14 cellular contexts compared by ENCODE assay signal in the genomic region with DNA sequence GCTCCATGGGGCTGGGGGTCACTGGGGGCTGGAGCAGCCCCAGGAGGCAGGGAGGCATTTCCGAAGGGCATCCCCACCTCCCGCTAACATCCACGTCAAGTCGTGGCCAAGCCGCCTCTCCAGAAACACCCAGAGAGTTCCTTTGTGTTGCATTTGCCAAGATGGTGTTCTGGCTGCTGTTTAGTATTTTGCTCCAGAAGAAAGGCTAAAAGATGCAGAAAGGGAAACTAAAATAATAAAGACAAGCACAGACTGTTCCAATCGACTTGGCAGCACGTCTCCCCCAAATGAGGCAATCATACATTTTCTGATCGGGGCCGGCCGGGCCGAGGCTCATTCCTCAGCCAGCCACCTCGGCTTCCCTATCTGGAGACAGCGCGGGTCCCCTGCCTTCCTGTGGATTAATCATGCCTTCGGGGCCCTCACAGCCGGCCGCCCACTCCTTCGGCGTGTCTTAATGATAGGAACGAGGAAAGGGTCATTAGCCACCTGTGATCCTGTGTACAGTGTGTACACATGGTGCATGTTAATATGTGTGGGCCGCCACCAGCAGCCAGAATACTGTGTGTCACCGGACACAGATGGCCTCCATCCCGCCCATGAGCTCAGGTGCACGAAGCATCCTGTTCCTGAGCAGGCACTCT.
DNase-seq lines count a peak whose midpoint lies in the region; ATAC-seq and TF ChIP-seq lines count a peak whose summit lies in the region.
"Had no signal": no experiment of that assay in that cellular context is flagged by ENCODE, and none has a peak within 500 bp of the region (broad histone marks: within the 10 kb centered on the region; RNA-seq: fewer than 3 reads in every experiment).

No MANE protein-coding gene starts in this region.

- peaks cover 0 to 21% of the 10 kb centered on the region in 2 donors for H3K4me1 ChIP-seq in esophagus (ENCODE audit: control insufficient read depth in 2 of 2, insufficient read depth in 2 of 2, low read length in 1 of 2)
- peaks cover 2 to 43% (median 41%) of the 10 kb centered on the region in 5 donors for H3K4me1 ChIP-seq in subcutaneous abdominal adipose tissue (ENCODE audit: control insufficient read depth in 5 of 5, insufficient read depth in 5 of 5, low read length in 5 of 5)
- no peaks in the 10 kb centered on the region for H3K4me1 ChIP-seq in colonic mucosa

- H3K36me3 ChIP-seq in esophagus (ENCODE audit: control insufficient read depth in 2 of 2, insufficient read depth in 2 of 2, low read length in 1 of 2) (no peaks in the 10 kb centered on the region), subcutaneous abdominal adipose tissue (ENCODE audit: control insufficient read depth in 5 of 5, insufficient read depth in 5 of 5, low read length in 5 of 5) (no peaks in the 10 kb centered on the region), colonic mucosa (no peaks in the 10 kb centered on the region)
- H3K36me3 ChIP-seq: BLaER1 had no signal

- DNase-seq in NCI-H524 (lab: John Stamatoyannopoulos, UW) (peak; percentile 76 to 88), left kidney (ENCODE audit: low read depth, low spot score) (peak; percentile 49), NCI-H2107 (lab: John Stamatoyannopoulos, UW) (no peak), colonic mucosa (no peak), NOMO-1 treated with dmso at 0.1 percent for 144 hours (lab: John Stamatoyannopoulos, UW; ENCODE audit: unreplicated experiment) (no peak), left colon (no peak)
- DNase-seq: activated B cell treated with CpG ODN at 0.5 μM for 24 hours, DND-41, NCI-H226, PC-9, SW 1271 had no signal

- peak overlapping the region; percentile 59 to 77 for H3K27ac ChIP-seq in esophagus (ENCODE audit: low read depth in 2 of 2, low read length in 1 of 2)
- peak overlapping the region; percentile 54 for H3K27ac ChIP-seq in subcutaneous abdominal adipose tissue (ENCODE audit: low read depth, low read length)
- H3K27ac ChIP-seq in colonic mucosa = no peak overlapping the region
- H3K27ac ChIP-seq: BLaER1, PC-9 had no signal

- no peaks in the 10 kb centered on the region for H3K9me3 ChIP-seq in esophagus (ENCODE audit: control insufficient read depth in 2 of 2, insufficient read depth in 1 of 2, low read depth in 1 of 2, low read length in 1 of 2)
- no peaks in the 10 kb centered on the region for H3K9me3 ChIP-seq in subcutaneous abdominal adipose tissue (ENCODE audit: control insufficient read depth in 5 of 5, low read length in 5 of 5)
- H3K9me3 ChIP-seq in colonic mucosa = no peaks in the 10 kb centered on the region
- H3K9me3 ChIP-seq: BLaER1 had no signal

- H3K27me3 ChIP-seq in esophagus (ENCODE audit: control insufficient read depth in 1 of 2, insufficient read depth in 2 of 2, low read length in 2 of 2) = no peaks in the 10 kb centered on the region
- no peaks in the 10 kb centered on the region for H3K27me3 ChIP-seq in subcutaneous abdominal adipose tissue (ENCODE audit: control insufficient read depth in 5 of 5, insufficient read depth in 4 of 5, low read length in 5 of 5)
- no peaks in the 10 kb centered on the region for H3K27me3 ChIP-seq in colonic mucosa
- H3K27me3 ChIP-seq: BLaER1 had no signal

- ATAC-seq in left colon = no peak

- intact Hi-C loops in colonic mucosa (cut with DNase I) = no loop called here
- intact Hi-C loops in left colon (cut with DNase I, micrococcal nuclease) = no loop called here

- WGBS in esophagus, 2 donors = 41 to 57% methylated on average over 24 of the region's 24 CpGs

- H3K9ac ChIP-seq in subcutaneous abdominal adipose tissue (ENCODE audit: low read length in 5 of 5) (peak overlapping the region in 1 of 5 donors; percentile 6), colonic mucosa (ENCODE audit: low read depth in 2 of 2, low read length in 2 of 2) (peak overlapping the region in 1 of 2 donors; percentile 7)
- H3K9ac ChIP-seq: BLaER1 had no signal

- TF ChIP-seq CTCF in colonic mucosa (IDR thresholded peaks at IDR 0.05) = no peak

- no peak overlapping the region for H3K4me3 ChIP-seq in esophagus (ENCODE audit: low read depth in 1 of 2, low read length in 2 of 2)
- peak overlapping the region in 1 of 5 donors; percentile 18 for H3K4me3 ChIP-seq in subcutaneous abdominal adipose tissue (ENCODE audit: low read depth in 1 of 5, low read length in 5 of 5)
- H3K4me3 ChIP-seq in colonic mucosa = no peak overlapping the region
- H3K4me3 ChIP-seq: BLaER1, PC-9 had no signal

Comparison
In these comparisons a context has a peak if more than half of its experiments do, and no peak if none do; other contexts are left out.
1. DNase-seq: peak in NCI-H524 (2 of 2) and left kidney (single experiment); none in NCI-H2107 (single experiment), colonic mucosa (single experiment), NOMO-1 treated with dmso at 0.1 percent for 144 hours (single experiment) and left colon (0 of 2).